Comparison of ENCODE assay signal across 9 cellular contexts in genomic region chr17:40093580-40094201, GRCh38. TPM values are rescaled to one million over a fixed set of nuclear protein-coding genes. Genes with fewer than 3 reads are reported as not detected.
A peak's percentile ranks its signal among the peaks of the same experiment; 100 is the strongest.
DNase-seq lines count a peak whose midpoint lies in the region; ATAC-seq and TF ChIP-seq lines count a peak whose summit lies in the region.
"Had no signal": no experiment of that assay in that cellular context is flagged by ENCODE, and none has a peak within 500 bp of the region (broad histone marks: within the 10 kb centered on the region; RNA-seq: fewer than 3 reads in every experiment).

No MANE protein-coding gene starts in this region.

- TF ChIP-seq POLR2A in GM18505 (IDR thresholded peaks at IDR 0.05; ENCODE audit: borderline replicate concordance, extremely low read depth, insufficient read depth, insufficient read length), result no peak

- peaks cover 60 to 66% of the 10 kb centered on the region in 2 donors for H3K36me3 ChIP-seq in ascending aorta
- H3K36me3 ChIP-seq in muscle layer of duodenum (ENCODE audit: control insufficient read depth in 1 of 2, insufficient read depth in 2 of 2, low read length in 2 of 2), result peaks cover 46 to 62% of the 10 kb centered on the region in 2 donors

- H3K4me3 ChIP-seq in ascending aorta, result peak overlapping the region in 1 of 2 donors; percentile 2
- H3K4me3 ChIP-seq in muscle layer of duodenum (ENCODE audit: low read depth in 1 of 2, low read length in 2 of 2), result peak overlapping the region in 1 of 2 donors; percentile 31

- intact Hi-C loops in ascending aorta (cut with DNase I), result loop anchor here (2.0 kb wide), 2 partner anchors 17 to 25 kb away; no protein-coding TSS in a partner anchor

- no peak for ATAC-seq in GM18505 (IDR thresholded peaks at IDR 0.05; ENCODE audit: unreplicated experiment)
- ATAC-seq: Panc1; stimulated activated naive CD8-positive, alpha-beta T cell treated with anti-CD3 and anti-CD28 coated beads, Interleukin-15, amount 100 ng/mL, for 72 hours had no signal

- H3K4me1 ChIP-seq in ascending aorta (peaks cover 36 to 82% of the 10 kb centered on the region in 2 donors), muscle layer of duodenum (ENCODE audit: control insufficient read depth in 1 of 2, insufficient read depth in 2 of 2, low read length in 2 of 2) (peaks cover 26 to 93% of the 10 kb centered on the region in 2 donors)

- H3K27ac ChIP-seq in ascending aorta (peak overlapping the region; percentile 91 to 99), muscle layer of duodenum (ENCODE audit: low read length) (peak overlapping the region; percentile 42)

- H3K9me3 ChIP-seq in ascending aorta (no peaks in the 10 kb centered on the region), muscle layer of duodenum (ENCODE audit: control insufficient read depth in 1 of 2, low read length in 2 of 2) (no peaks in the 10 kb centered on the region)

- H3K27me3 ChIP-seq in ascending aorta (no peaks in the 10 kb centered on the region), muscle layer of duodenum (ENCODE audit: low read depth, low read length) (no peaks in the 10 kb centered on the region)

- DNase-seq in AG20443 (ENCODE audit: low spot score) (peak; percentile 27), ascending aorta (ENCODE audit: low spot score in 2 of 2) (no peak), NCI-H2227 treated with DMSO at 0.1 percent for 48 hours (lab: John Stamatoyannopoulos, UW) (no peak), DMS 273 (lab: John Stamatoyannopoulos, UW; ENCODE audit: unreplicated experiment) (no peak)
- DNase-seq: activated CD8-positive, alpha-beta memory T cell treated with anti-CD3 and anti-CD28 coated beads, Interleukin-2, amount 50 U/mL, for 4 hours; stimulated activated naive CD8-positive, alpha-beta T cell treated with anti-CD3 and anti-CD28 coated beads, Interleukin-15, amount 100 ng/mL, for 72 hours had no signal

- TF ChIP-seq CTCF in ascending aorta (IDR thresholded peaks at IDR 0.05), result no peak

RNA-seq across cellular contexts. Expression of gene NR1D1, which starts 6.7 kb away (rescaled TPM):
- 0.43 TPM for total RNA-seq in ascending aorta

RNA-seq across cellular contexts. Expression of gene MSL1, which starts 28.1 kb away (rescaled TPM):
- 82.5 TPM for total RNA-seq in ascending aorta

RNA-seq across cellular contexts. Expression of gene THRA, which starts 30.9 kb away (rescaled TPM):
- total RNA-seq in ascending aorta, result 35.4 TPM

RNA-seq across cellular contexts. Expression of gene MED24, which starts 39.5 kb away (rescaled TPM):
- 176 TPM for total RNA-seq in ascending aorta

RNA-seq across cellular contexts. Expression of gene CASC3, which starts 46.6 kb away (rescaled TPM):
- total RNA-seq in ascending aorta, result 48.9 TPM
